Comparison of ENCODE assay signal across 1 cellular context in genomic region chr16:89685916-89686315, GRCh38.
TF ChIP-seq lines count a peak whose summit lies in the region.

No MANE protein-coding gene starts in this region.

TF ChIP-seq in WTC11, 78 proteins besides CTCF, POLR2A, EP300 and RAD21 (continued from another document):
- TF ChIP-seq AFF4 (CRISPR knock-in tag; IDR thresholded peaks at IDR 0.05; ENCODE audit: borderline replicate concordance) (no peak), PRDM15 (CRISPR knock-in tag; IDR thresholded peaks at IDR 0.05) (no peak), ZNF232 (CRISPR knock-in tag; IDR thresholded peaks at IDR 0.05) (no peak), NFATC4 (CRISPR knock-in tag; IDR thresholded peaks at IDR 0.05) (no peak), RELA (CRISPR knock-in tag; IDR thresholded peaks at IDR 0.05; ENCODE audit: borderline replicate concordance) (no peak), RORB (CRISPR knock-in tag; IDR thresholded peaks at IDR 0.05) (no peak), ZNF121 (CRISPR knock-in tag; IDR thresholded peaks at IDR 0.05) (no peak)
